8 cellular contexts compared by ENCODE assay signal in genomic region chr12:80186727-80187217, GRCh38.
DNase-seq lines count a peak whose midpoint lies in the region; ATAC-seq, FAIRE-seq and TF ChIP-seq lines count a peak whose summit lies in the region.

No MANE protein-coding gene starts in this region.

- H3K4me1 ChIP-seq in CD8-positive, alpha-beta memory T cell (ENCODE audit: insufficient read depth, low read length) = peaks cover 5% of the 10 kb centered on the region
- H3K4me1 ChIP-seq in pancreas = no peaks in the 10 kb centered on the region

- H3K36me3 ChIP-seq in CD8-positive, alpha-beta memory T cell (ENCODE audit: insufficient read depth, low read length) = no peaks in the 10 kb centered on the region
- H3K36me3 ChIP-seq in pancreas = no peaks in the 10 kb centered on the region

- no peaks in the 10 kb centered on the region for H3K27me3 ChIP-seq in CD8-positive, alpha-beta memory T cell (ENCODE audit: insufficient read depth, low read length, poor library complexity, severe bottlenecking)
- H3K27me3 ChIP-seq in pancreas = no peaks in the 10 kb centered on the region

- ATAC-seq in GM18870 (IDR thresholded peaks at IDR 0.05; ENCODE audit: unreplicated experiment) (peak; percentile 54), HG03354 (IDR thresholded peaks at IDR 0.05; ENCODE audit: poor library complexity, severe bottlenecking, unreplicated experiment) (peak; percentile 67), pancreas (peak; percentile 93 to 98 (median 97))
- ATAC-seq in activated T-helper 17 cell treated with anti-CD3 and anti-CD28 coated beads, Interleukin-2, amount 50 U/mL, for 72 hours (replicated peaks) = peak; percentile 56

- peaks cover under 1 to 14% of the 10 kb centered on the region in 2 donors for H3K27me3 Mint-ChIP-seq in CD8-positive, alpha-beta memory T cell
- peaks cover 10% of the 10 kb centered on the region for H3K27me3 Mint-ChIP-seq in activated T-helper 17 cell treated with anti-CD3 and anti-CD28 coated beads, Interleukin-2, amount 50 U/mL, for 72 hours

- peak in 3 of 5 donors; percentile 15 to 47 (median 35) for DNase-seq in CD8-positive, alpha-beta memory T cell
- DNase-seq in NCI-H526 treated with DMSO at 0.1 percent for 48 hours (lab: John Stamatoyannopoulos, UW) = peak; percentile 14
- DNase-seq in glomerular visceral epithelial cell (ENCODE audit: extremely low spot score) = peak; percentile 78
- peak in 3 of 6 donors; percentile 25 to 49 (median 34) for DNase-seq in pancreas
- no peak for DNase-seq in activated CD8-positive, alpha-beta memory T cell treated with anti-CD3 and anti-CD28 coated beads, Interleukin-2, amount 50 U/mL, for 48 hours

- H3K4me3 Mint-ChIP-seq in CD8-positive, alpha-beta memory T cell = no peak overlapping the region
- H3K4me3 Mint-ChIP-seq in activated T-helper 17 cell treated with anti-CD3 and anti-CD28 coated beads, Interleukin-2, amount 50 U/mL, for 72 hours = no peak overlapping the region

- no peaks in the 10 kb centered on the region for H3K9me3 ChIP-seq in CD8-positive, alpha-beta memory T cell (ENCODE audit: low read length)
- no peaks in the 10 kb centered on the region for H3K9me3 ChIP-seq in pancreas

- peak in 3 of 4 donors; percentile 37 to 49 (median 43) for TF ChIP-seq CTCF in pancreas (IDR thresholded peaks at IDR 0.05)

- CTCF ChIA-PET in CD8-positive, alpha-beta memory T cell (lab: Charles Lee) = interaction anchor here (0.7 to 1.4 kb wide), 6 partner anchors 49 to 301 kb away, joined by 3 to 4 read pairs (median 3); no protein-coding TSS in a partner anchor

- intact Hi-C loops in pancreas (cut with DNase I) = no loop called here

- WGBS in pancreas, 2 donors = 4% methylated on average over 2 of the region's 2 CpGs

- H3K4me1 Mint-ChIP-seq in CD8-positive, alpha-beta memory T cell = no peaks in the 10 kb centered on the region
- H3K4me1 Mint-ChIP-seq in activated T-helper 17 cell treated with anti-CD3 and anti-CD28 coated beads, Interleukin-2, amount 50 U/mL, for 72 hours = peaks cover 4% of the 10 kb centered on the region

- no peak overlapping the region for H3K4me3 ChIP-seq in CD8-positive, alpha-beta memory T cell (ENCODE audit: low read length)
- no peak overlapping the region for H3K4me3 ChIP-seq in pancreas

- no peaks in the 10 kb centered on the region for H3K36me3 Mint-ChIP-seq in CD8-positive, alpha-beta memory T cell
- no peaks in the 10 kb centered on the region for H3K36me3 Mint-ChIP-seq in activated T-helper 17 cell treated with anti-CD3 and anti-CD28 coated beads, Interleukin-2, amount 50 U/mL, for 72 hours (ENCODE audit: low read depth)

- FAIRE-seq in pancreas (lab: Jason Lieb, UNC) = peak; percentile 94

- peak overlapping the region in 1 of 8 donors; percentile 82 for H3K27ac Mint-ChIP-seq in CD8-positive, alpha-beta memory T cell
- H3K27ac Mint-ChIP-seq in activated T-helper 17 cell treated with anti-CD3 and anti-CD28 coated beads, Interleukin-2, amount 50 U/mL, for 72 hours = no peak overlapping the region

- H3K27ac ChIP-seq in CD8-positive, alpha-beta memory T cell (ENCODE audit: low read depth, low read length) = no peak overlapping the region
- peak overlapping the region in 2 of 4 donors; percentile 46 to 50 for H3K27ac ChIP-seq in pancreas

- H3K9me3 Mint-ChIP-seq in CD8-positive, alpha-beta memory T cell = no peaks in the 10 kb centered on the region
- H3K9me3 Mint-ChIP-seq in activated T-helper 17 cell treated with anti-CD3 and anti-CD28 coated beads, Interleukin-2, amount 50 U/mL, for 72 hours = no peaks in the 10 kb centered on the region

- POLR2A ChIA-PET in CD8-positive, alpha-beta memory T cell (lab: Charles Lee) = no interaction called here
